In genomic region chr14:71142375-71143038, GRCh38 we compare ENCODE assay signal across 9 cellular contexts.
A peak's percentile ranks its signal among the peaks of the same experiment; 100 is the strongest.
DNase-seq lines count a peak whose midpoint lies in the region; ATAC-seq lines count a peak whose summit lies in the region.
"Had no signal": no experiment of that assay in that cellular context is flagged by ENCODE, and none has a peak within 500 bp of the region (broad histone marks: within the 10 kb centered on the region; RNA-seq: fewer than 3 reads in every experiment).

No MANE protein-coding gene starts in this region.

- no peaks in the 10 kb centered on the region for H3K27me3 Mint-ChIP-seq in activated naive CD8-positive, alpha-beta T cell

- no peaks in the 10 kb centered on the region for H3K9me3 ChIP-seq in muscle layer of duodenum (ENCODE audit: control insufficient read depth in 1 of 2, low read length in 2 of 2)
- H3K9me3 ChIP-seq: HAP-1 had no signal

- H3K4me3 ChIP-seq in Jurkat, Clone E6-1 (ENCODE audit: low read length), result no peak overlapping the region
- H3K4me3 ChIP-seq in muscle layer of duodenum (ENCODE audit: low read depth in 1 of 2, low read length in 2 of 2), result no peak overlapping the region
- H3K4me3 ChIP-seq: HAP-1 had no signal

- peaks cover 23% of the 10 kb centered on the region for H3K4me1 Mint-ChIP-seq in activated naive CD8-positive, alpha-beta T cell (ENCODE audit: low read depth)

- no peaks in the 10 kb centered on the region for H3K36me3 Mint-ChIP-seq in activated naive CD8-positive, alpha-beta T cell

- DNase-seq in EH (ENCODE audit: low read depth), result peak; percentile 99
- DNase-seq in Jurkat, Clone E6-1 (ENCODE audit: low read depth, low spot score), result peak; percentile 78
- no peak for DNase-seq in NCI-H524 (lab: John Stamatoyannopoulos, UW)
- DNase-seq in NCI-H510A treated with DMSO at 0.1 percent for 48 hours (lab: John Stamatoyannopoulos, UW), result no peak
- no peak for DNase-seq in cerebellum (ENCODE audit: low spot score)

- no peak for ATAC-seq in GM18511 (IDR thresholded peaks at IDR 0.05; ENCODE audit: unreplicated experiment)

- peak overlapping the region; percentile 25 for H3K27ac ChIP-seq in muscle layer of duodenum (ENCODE audit: low read length)

- peak overlapping the region; percentile 77 for H3K27ac Mint-ChIP-seq in activated naive CD8-positive, alpha-beta T cell

- H3K9me3 Mint-ChIP-seq in activated naive CD8-positive, alpha-beta T cell (ENCODE audit: low read depth), result no peaks in the 10 kb centered on the region

- H3K4me3 Mint-ChIP-seq in activated naive CD8-positive, alpha-beta T cell, result no peak overlapping the region

- no peaks in the 10 kb centered on the region for H3K27me3 ChIP-seq in muscle layer of duodenum (ENCODE audit: low read depth, low read length)

- H3K36me3 ChIP-seq in muscle layer of duodenum (ENCODE audit: control insufficient read depth in 1 of 2, insufficient read depth in 2 of 2, low read length in 2 of 2), result no peaks in the 10 kb centered on the region
- H3K36me3 ChIP-seq: HAP-1 had no signal

- peaks cover 0 to 5% of the 10 kb centered on the region in 2 donors for H3K4me1 ChIP-seq in muscle layer of duodenum (ENCODE audit: control insufficient read depth in 1 of 2, insufficient read depth in 2 of 2, low read length in 2 of 2)

Comparison
In these comparisons a context has a peak if more than half of its experiments do, and no peak if none do; other contexts are left out.
1. DNase-seq: peak in EH (single experiment) and Jurkat, Clone E6-1 (single experiment); none in NCI-H524 (0 of 2), NCI-H510A treated with DMSO at 0.1 percent for 48 hours (single experiment) and cerebellum (single experiment).